Comparison of ENCODE assay signal across 14 cellular contexts in the genomic region with DNA sequence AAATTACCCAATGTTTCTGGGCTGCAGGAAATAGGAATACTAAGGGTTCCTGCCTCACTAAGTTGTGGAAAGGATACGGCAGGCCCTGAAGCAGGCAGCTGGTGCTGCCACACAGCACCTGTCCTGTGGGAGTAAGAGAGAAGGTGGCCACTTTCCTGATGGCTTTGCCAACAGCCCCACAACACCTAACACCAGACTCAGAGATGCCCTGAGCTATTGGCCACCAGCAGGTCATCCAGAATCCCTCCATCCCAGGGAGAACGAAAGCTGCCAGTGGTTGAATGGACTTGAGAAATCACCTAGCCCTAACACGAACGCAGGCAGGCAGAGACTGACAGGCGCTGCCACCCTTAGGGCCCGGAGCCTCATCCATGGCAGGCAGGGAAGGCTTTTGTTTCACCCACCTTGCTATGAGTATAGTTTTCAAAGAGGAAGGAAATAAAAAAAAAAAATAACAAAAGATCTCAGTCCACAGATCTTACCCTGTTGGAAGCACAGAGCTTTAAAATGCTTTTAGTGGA.
A peak's percentile ranks its signal among the peaks of the same experiment; 100 is the strongest.
DNase-seq lines count a peak whose midpoint lies in the region; ATAC-seq and TF ChIP-seq lines count a peak whose summit lies in the region.
"Had no signal": no experiment of that assay in that cellular context is flagged by ENCODE, and none has a peak within 500 bp of the region (broad histone marks: within the 10 kb centered on the region; RNA-seq: fewer than 3 reads in every experiment).

No MANE protein-coding gene starts in this region.

- H3K4me2 ChIP-seq in smooth muscle cell, result no peak overlapping the region

- H2AFZ ChIP-seq in smooth muscle cell (ENCODE audit: low read depth), result no peak overlapping the region

- H3K9me3 ChIP-seq in smooth muscle cell (replicated peaks; ENCODE audit: low read depth), result no peaks in the 10 kb centered on the region
- H3K9me3 ChIP-seq in lower lobe of right lung, result no peaks in the 10 kb centered on the region

- no peaks in the 10 kb centered on the region for H4K20me1 ChIP-seq in smooth muscle cell (ENCODE audit: low read depth)

- peak; percentile 87 for DNase-seq in NCI-H69 (lab: John Stamatoyannopoulos, UW)
- peak; percentile 84 for DNase-seq in mesenteric fat pad (ENCODE audit: low spot score)
- DNase-seq in smooth muscle cell (lab: John Stamatoyannopoulos, UW; ENCODE audit: unreplicated experiment), result no peak
- DNase-seq in lower lobe of right lung, result no peak
- DNase-seq in activated gamma-delta T cell treated with Interleukin-2 at 50 U/mL for 16 hours, result no peak
- no peak for DNase-seq in stimulated activated naive B cell treated with anti-CD40 and anti-IgM and Interleukin-4, amounts not matched to agents 10 μg/mL and 1 μg/mL and 100 μg/mL, for 72 hours
- DNase-seq: activated CD4-positive, alpha-beta T cell treated with anti-CD3 and anti-CD28 coated beads, Interleukin-2, amount 50 U/mL, for 48 hours; activated naive CD4-positive, alpha-beta T cell; HFFc6; NCI-H510A had no signal

- H3K27me3 Mint-ChIP-seq in brain, result peaks cover 3% of the 10 kb centered on the region
- H3K27me3 Mint-ChIP-seq in stimulated activated naive B cell treated with anti-CD40 and anti-IgM and Interleukin-4, amounts not matched to agents 10 μg/mL and 1 μg/mL and 100 μg/mL, for 72 hours, result peaks cover 0 to 5% of the 10 kb centered on the region in 2 donors
- H3K27me3 Mint-ChIP-seq: central memory CD8-positive, alpha-beta T cell had no signal

- H3K36me3 Mint-ChIP-seq in brain, result peaks cover 14% of the 10 kb centered on the region
- no peaks in the 10 kb centered on the region for H3K36me3 Mint-ChIP-seq in stimulated activated naive B cell treated with anti-CD40 and anti-IgM and Interleukin-4, amounts not matched to agents 10 μg/mL and 1 μg/mL and 100 μg/mL, for 72 hours

- no peak for ATAC-seq in lower lobe of right lung
- no peak for ATAC-seq in stimulated activated naive B cell treated with anti-CD40 and anti-IgM and Interleukin-4, amounts not matched to agents 10 μg/mL and 1 μg/mL and 100 μg/mL, for 72 hours (replicated peaks)

- H3K27me3 ChIP-seq in smooth muscle cell (ENCODE audit: low read depth), result no peaks in the 10 kb centered on the region
- H3K27me3 ChIP-seq in lower lobe of right lung (ENCODE audit: low read depth), result no peaks in the 10 kb centered on the region

- H3K27ac Mint-ChIP-seq in brain, result peak overlapping the region; percentile 52 to 99 (median 92)
- no peak overlapping the region for H3K27ac Mint-ChIP-seq in stimulated activated naive B cell treated with anti-CD40 and anti-IgM and Interleukin-4, amounts not matched to agents 10 μg/mL and 1 μg/mL and 100 μg/mL, for 72 hours
- H3K27ac Mint-ChIP-seq: HFFc6; T-helper 1 cell treated with Interleukin-12 subunit alpha and Interleukin-12 subunit beta and Interleukin-4 antibody, amounts not matched to agents 30 μg/mL and 1 μg/mL, for 36 hours had no signal

- peak overlapping the region in 4 of 5 experiments; percentile 15 to 70 (median 44) for H3K4me3 Mint-ChIP-seq in brain
- no peak overlapping the region for H3K4me3 Mint-ChIP-seq in stimulated activated naive B cell treated with anti-CD40 and anti-IgM and Interleukin-4, amounts not matched to agents 10 μg/mL and 1 μg/mL and 100 μg/mL, for 72 hours
- H3K4me3 Mint-ChIP-seq: central memory CD8-positive, alpha-beta T cell; HFFc6; T-helper 1 cell treated with Interleukin-12 subunit alpha and Interleukin-12 subunit beta and Interleukin-4 antibody, amounts not matched to agents 30 μg/mL and 1 μg/mL, for 36 hours had no signal

- peak overlapping the region; percentile 47 for H3K27ac ChIP-seq in smooth muscle cell (ENCODE audit: low read depth)
- H3K27ac ChIP-seq in lower lobe of right lung, result no peak overlapping the region
- H3K27ac ChIP-seq: HL-60 had no signal

- H3K9me3 Mint-ChIP-seq in brain, result no peaks in the 10 kb centered on the region
- no peaks in the 10 kb centered on the region for H3K9me3 Mint-ChIP-seq in stimulated activated naive B cell treated with anti-CD40 and anti-IgM and Interleukin-4, amounts not matched to agents 10 μg/mL and 1 μg/mL and 100 μg/mL, for 72 hours
- H3K9me3 Mint-ChIP-seq: central memory CD8-positive, alpha-beta T cell; HFFc6; T-helper 1 cell treated with Interleukin-12 subunit alpha and Interleukin-12 subunit beta and Interleukin-4 antibody, amounts not matched to agents 30 μg/mL and 1 μg/mL, for 36 hours had no signal

- H3K36me3 ChIP-seq in smooth muscle cell (ENCODE audit: low read depth) (no peaks in the 10 kb centered on the region), lower lobe of right lung (peaks cover 30% of the 10 kb centered on the region)

- no peaks in the 10 kb centered on the region for H3F3A ChIP-seq in smooth muscle cell (ENCODE audit: low read depth)

- H3K4me1 Mint-ChIP-seq in brain, result peaks cover 70% of the 10 kb centered on the region
- H3K4me1 Mint-ChIP-seq in stimulated activated naive B cell treated with anti-CD40 and anti-IgM and Interleukin-4, amounts not matched to agents 10 μg/mL and 1 μg/mL and 100 μg/mL, for 72 hours, result peaks cover 3 to 16% of the 10 kb centered on the region in 2 donors

- H3K4me1 ChIP-seq in smooth muscle cell (ENCODE audit: low read depth) (peaks cover 11% of the 10 kb centered on the region), lower lobe of right lung (peaks cover 6% of the 10 kb centered on the region)

- no peak overlapping the region for H3K9ac ChIP-seq in smooth muscle cell (ENCODE audit: low read depth)

- H3K79me2 ChIP-seq in smooth muscle cell (ENCODE audit: low read depth), result no peaks in the 10 kb centered on the region

- H3K4me3 ChIP-seq in smooth muscle cell (no peak overlapping the region), lower lobe of right lung (no peak overlapping the region)

- TF ChIP-seq CTCF in brain (conservative IDR thresholded peaks at IDR 0.05) (no peak), smooth muscle cell (IDR thresholded peaks at IDR 0.05; ENCODE audit: borderline replicate concordance, insufficient read depth, poor library complexity, severe bottlenecking) (no peak), lower lobe of right lung (IDR thresholded peaks at IDR 0.05) (no peak)

- intact Hi-C loops in lower lobe of right lung (cut with DNase I), result no loop called here

- 91% methylated on average over 6 of the region's 6 CpGs for WGBS in smooth muscle cell (ENCODE audit: low lambda C conversion rate)

Comparison
In these comparisons a context has a peak if more than half of its experiments do, and no peak if none do; other contexts are left out.
1. DNase-seq: peak in NCI-H69 (single experiment) and mesenteric fat pad (single experiment); none in smooth muscle cell (single experiment), lower lobe of right lung (single experiment), activated gamma-delta T cell treated with Interleukin-2 at 50 U/mL for 16 hours (single experiment) and stimulated activated naive B cell treated with anti-CD40 and anti-IgM and Interleukin-4, amounts not matched to agents 10 μg/mL and 1 μg/mL and 100 μg/mL, for 72 hours (single experiment).
2. H3K4me3 Mint-ChIP-seq: peak in brain (4 of 5); none in stimulated activated naive B cell treated with anti-CD40 and anti-IgM and Interleukin-4, amounts not matched to agents 10 μg/mL and 1 μg/mL and 100 μg/mL, for 72 hours (0 of 2).